Comparison of ENCODE assay signal across 8 cellular contexts in the genomic region with DNA sequence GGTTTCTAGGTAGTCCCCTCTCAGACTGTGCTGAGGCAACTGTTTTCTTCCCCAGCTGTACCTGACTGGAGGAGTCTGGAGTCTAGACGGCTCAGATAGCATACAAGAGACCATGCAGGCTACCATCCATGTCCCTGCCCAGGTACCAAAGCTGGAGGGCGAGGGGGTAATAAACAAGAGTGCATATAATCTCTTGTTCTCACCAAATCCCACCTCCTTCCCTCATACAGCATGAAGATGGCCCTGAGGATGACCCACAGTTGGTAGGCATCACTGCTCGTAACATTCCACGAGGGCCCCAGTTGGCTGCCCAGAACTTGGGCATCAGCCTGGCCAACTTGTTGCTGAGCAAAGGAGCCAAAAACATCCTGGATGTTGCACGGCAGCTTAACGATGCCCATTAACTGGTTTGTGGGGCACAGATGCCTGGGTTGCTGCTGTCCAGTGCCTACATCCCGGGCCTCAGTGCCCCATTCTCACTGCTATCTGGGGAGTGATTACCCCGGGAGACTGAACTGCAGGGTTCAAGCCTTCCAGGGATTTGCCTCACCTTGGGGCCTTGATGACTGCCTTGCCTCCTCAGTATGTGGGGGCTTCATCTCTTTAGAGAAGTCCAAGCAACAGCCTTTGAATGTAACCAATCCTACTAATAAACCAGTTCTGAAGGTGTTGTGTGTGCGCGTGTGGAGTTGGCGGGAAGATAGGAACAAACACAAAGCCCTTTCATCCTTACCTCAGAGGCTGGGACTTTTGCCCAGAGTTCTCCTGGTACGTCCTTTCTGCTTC. TPM values are rescaled to one million over a fixed set of nuclear protein-coding genes. Genes with fewer than 3 reads are reported as not detected.
DNase-seq lines count a peak whose midpoint lies in the region; ATAC-seq and TF ChIP-seq lines count a peak whose summit lies in the region.

No MANE protein-coding gene starts in this region.

- peak overlapping the region; percentile 88 for H3K27ac ChIP-seq in stomach smooth muscle (ENCODE audit: low read length)

- H3K9ac ChIP-seq in stomach smooth muscle (ENCODE audit: low read length in 2 of 2) = peak overlapping the region; percentile 69 to 88

- peaks cover 32% of the 10 kb centered on the region for H3K4me1 ChIP-seq in stomach smooth muscle (ENCODE audit: control insufficient read depth, insufficient read depth, low read length)

- H3K27ac Mint-ChIP-seq in T-helper 2 cell treated with Interferon-gamma antibody and Interleukin-4, amounts not matched to agents 5 μg/mL and 100 μg/mL, for 36 hours = peak overlapping the region; percentile 89
- peak overlapping the region; percentile 82 to 83 for H3K27ac Mint-ChIP-seq in T-cell

- no peaks in the 10 kb centered on the region for H3K9me3 Mint-ChIP-seq in T-helper 2 cell treated with Interferon-gamma antibody and Interleukin-4, amounts not matched to agents 5 μg/mL and 100 μg/mL, for 36 hours
- H3K9me3 Mint-ChIP-seq in T-cell = no peaks in the 10 kb centered on the region

- peaks cover 23 to 27% of the 10 kb centered on the region in 2 donors for H3K36me3 ChIP-seq in stomach smooth muscle (ENCODE audit: control insufficient read depth in 2 of 2, insufficient read depth in 2 of 2, low read length in 2 of 2)

- peaks cover 38% of the 10 kb centered on the region for H3K4me1 Mint-ChIP-seq in T-helper 2 cell treated with Interferon-gamma antibody and Interleukin-4, amounts not matched to agents 5 μg/mL and 100 μg/mL, for 36 hours (ENCODE audit: low read depth)
- H3K4me1 Mint-ChIP-seq in T-cell = peaks cover 28 to 31% (median 28%) of the 10 kb centered on the region in 3 donors

- CTCF ChIA-PET in T-cell (lab: Charles Lee) = interaction anchor here in 1 of 2 donors (0.9 kb wide), 1 partner anchor 9 kb away, joined by 5 read pairs; the partner anchor contains the start of gene DPAGT1

- H3K4me3 Mint-ChIP-seq in T-helper 2 cell treated with Interferon-gamma antibody and Interleukin-4, amounts not matched to agents 5 μg/mL and 100 μg/mL, for 36 hours = peak overlapping the region; percentile 93
- H3K4me3 Mint-ChIP-seq in T-cell = peak overlapping the region; percentile 88 to 98 (median 92)

- H3K36me3 Mint-ChIP-seq in T-helper 2 cell treated with Interferon-gamma antibody and Interleukin-4, amounts not matched to agents 5 μg/mL and 100 μg/mL, for 36 hours (ENCODE audit: low read depth) = peaks cover 55% of the 10 kb centered on the region
- H3K36me3 Mint-ChIP-seq in T-cell = peaks cover 25% of the 10 kb centered on the region

- POLR2A ChIA-PET in T-cell (lab: Charles Lee) = interaction anchor here (0.5 to 0.6 kb wide), 2 partner anchors 8 to 9 kb away, joined by 3 to 6 read pairs; partner anchors contain the start of gene DPAGT1 (in 1 of the 2)

- ATAC-seq in T-cell (replicated peaks in 1 of 4) = no peak

- H3K4me3 ChIP-seq in fibroblast of pulmonary artery (replicated peaks; ENCODE audit: low read depth, low read length) = peak overlapping the region; percentile 73
- peak overlapping the region; percentile 84 to 91 for H3K4me3 ChIP-seq in stomach smooth muscle (ENCODE audit: low read length in 2 of 2)

- H3K27me3 Mint-ChIP-seq in T-helper 2 cell treated with Interferon-gamma antibody and Interleukin-4, amounts not matched to agents 5 μg/mL and 100 μg/mL, for 36 hours (ENCODE audit: low read depth) = peaks cover 3% of the 10 kb centered on the region
- H3K27me3 Mint-ChIP-seq in T-cell = no peaks in the 10 kb centered on the region

- H3K9me3 ChIP-seq in stomach smooth muscle (ENCODE audit: control insufficient read depth in 2 of 2, low read length in 2 of 2) = no peaks in the 10 kb centered on the region

- no peaks in the 10 kb centered on the region for H3K27me3 ChIP-seq in stomach smooth muscle (ENCODE audit: control insufficient read depth in 1 of 2, insufficient read depth in 2 of 2, low read length in 2 of 2)

- DNase-seq in T-helper 2 cell treated with Interferon-gamma antibody and Interleukin-4, amounts not matched to agents 5 μg/mL and 100 μg/mL, for 36 hours (ENCODE audit: low spot score) = no peak
- DNase-seq in T-helper 2 cell (no peak), T-cell (no peak), fibroblast of pulmonary artery (ENCODE audit: low read depth) (no peak), NCI-H524 (lab: John Stamatoyannopoulos, UW) (no peak), amniotic stem cell (lab: John Stamatoyannopoulos, UW) (no peak), GF-D8 (lab: John Stamatoyannopoulos, UW) (no peak)

- TF ChIP-seq CTCF in fibroblast of pulmonary artery (IDR thresholded peaks at IDR 0.05; ENCODE audit: low read length, missing control alignments) = no peak

RNA-seq across cellular contexts. Expression of gene HMBS, which starts 8.4 kb away (rescaled TPM):
- 10 to 100 TPM in 3 of 5 donors, 1 to 10 TPM in 2; 6.7 to 17.8 (median 12.3) TPM for total RNA-seq in T-cell

RNA-seq across cellular contexts. Expression of gene DPAGT1, which starts 8.6 kb away (rescaled TPM):
- 10 to 100 TPM; 21.7 to 54.2 (median 43.9) TPM for total RNA-seq in T-cell

RNA-seq across cellular contexts. Expression of gene C2CD2L, which starts 14.1 kb away (rescaled TPM):
- total RNA-seq in T-cell = 10 to 100 TPM; 18.9 to 36.4 (median 30.6) TPM

RNA-seq across cellular contexts. Expression of gene VPS11, which starts 25.5 kb away (rescaled TPM):
- total RNA-seq in T-cell = 10 to 100 TPM; 59.5 to 69.8 (median 62.6) TPM

RNA-seq across cellular contexts. Expression of gene HINFP, which starts 28.3 kb away (rescaled TPM):
- total RNA-seq in T-cell = 10 to 100 TPM; 30.0 to 68.5 (median 56.7) TPM
